Comparison of ENCODE assay signal across 1 cellular context in the genomic region with DNA sequence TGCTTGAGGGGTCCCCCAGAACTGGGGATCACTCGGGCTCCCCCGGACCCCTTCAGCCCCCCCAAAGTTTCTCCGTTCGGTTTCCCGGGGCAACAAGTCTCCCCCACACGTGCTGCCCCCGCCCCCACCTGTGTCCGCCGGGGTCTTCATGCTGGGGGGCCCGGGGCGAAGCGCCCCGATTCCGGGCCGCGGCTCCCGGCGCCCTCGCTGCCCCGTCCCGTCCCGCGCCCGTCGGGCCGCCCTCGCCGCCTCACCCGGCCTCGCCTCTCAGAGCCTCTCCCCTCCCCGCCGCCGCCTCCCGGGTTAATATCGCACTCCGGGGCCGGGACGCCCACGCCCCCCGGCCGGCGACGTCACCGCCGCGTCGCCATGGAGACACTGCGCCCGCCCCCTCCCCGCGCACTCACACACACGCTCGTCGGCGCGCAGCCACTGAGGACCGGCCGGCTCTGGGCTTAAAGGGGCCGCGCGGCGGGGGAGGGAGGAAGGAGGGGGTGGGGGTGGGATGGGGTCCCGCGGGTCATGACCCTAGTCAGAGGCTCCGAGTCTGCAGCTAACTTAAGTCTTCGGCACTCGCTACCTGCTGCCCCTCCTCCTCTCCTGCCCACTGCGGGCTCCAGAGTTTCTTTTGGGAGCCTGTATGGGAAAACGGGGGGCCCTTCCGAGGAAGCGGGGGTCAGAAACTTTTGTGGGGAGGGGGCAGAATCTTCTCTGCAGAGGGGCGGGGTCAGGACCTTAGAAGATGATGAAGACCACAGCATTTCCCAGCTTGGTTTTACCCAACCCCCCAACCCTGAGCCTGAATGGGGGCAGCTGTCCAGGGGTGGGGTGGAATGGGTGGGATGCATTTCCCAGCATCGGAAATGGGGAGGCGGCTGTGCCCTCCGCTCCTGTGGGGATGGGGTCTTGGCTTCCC.
TF ChIP-seq lines count a peak whose summit lies in the region.

A gene (minus strand): TSS at position 279 of the 916 bp plus-strand sequence. CDS start 129 bp downstream, at position 150.

TF ChIP-seq in K562, 482 proteins besides CTCF, POLR2A, EP300 and RAD21 (continued from another document and continues in another):
- TF ChIP-seq, protein P1, sequence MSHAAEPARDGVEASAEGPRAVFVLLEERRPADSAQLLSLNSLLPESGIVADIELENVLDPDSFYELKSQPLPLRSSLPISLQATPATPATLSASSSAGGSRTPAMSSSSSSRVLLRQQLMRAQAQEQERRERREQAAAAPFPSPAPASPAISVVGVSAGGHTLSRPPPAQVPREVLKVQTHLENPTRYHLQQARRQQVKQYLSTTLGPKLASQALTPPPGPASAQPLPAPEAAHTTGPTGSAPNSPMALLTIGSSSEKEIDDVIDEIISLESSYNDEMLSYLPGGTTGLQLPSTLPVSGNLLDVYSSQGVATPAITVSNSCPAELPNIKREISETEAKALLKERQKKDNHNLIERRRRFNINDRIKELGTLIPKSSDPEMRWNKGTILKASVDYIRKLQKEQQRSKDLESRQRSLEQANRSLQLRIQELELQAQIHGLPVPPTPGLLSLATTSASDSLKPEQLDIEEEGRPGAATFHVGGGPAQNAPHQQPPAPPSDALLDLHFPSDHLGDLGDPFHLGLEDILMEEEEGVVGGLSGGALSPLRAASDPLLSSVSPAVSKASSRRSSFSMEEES (CRISPR knock-in tag; IDR thresholded peaks at IDR 0.05), result no peak
- TF ChIP-seq, protein P2, sequence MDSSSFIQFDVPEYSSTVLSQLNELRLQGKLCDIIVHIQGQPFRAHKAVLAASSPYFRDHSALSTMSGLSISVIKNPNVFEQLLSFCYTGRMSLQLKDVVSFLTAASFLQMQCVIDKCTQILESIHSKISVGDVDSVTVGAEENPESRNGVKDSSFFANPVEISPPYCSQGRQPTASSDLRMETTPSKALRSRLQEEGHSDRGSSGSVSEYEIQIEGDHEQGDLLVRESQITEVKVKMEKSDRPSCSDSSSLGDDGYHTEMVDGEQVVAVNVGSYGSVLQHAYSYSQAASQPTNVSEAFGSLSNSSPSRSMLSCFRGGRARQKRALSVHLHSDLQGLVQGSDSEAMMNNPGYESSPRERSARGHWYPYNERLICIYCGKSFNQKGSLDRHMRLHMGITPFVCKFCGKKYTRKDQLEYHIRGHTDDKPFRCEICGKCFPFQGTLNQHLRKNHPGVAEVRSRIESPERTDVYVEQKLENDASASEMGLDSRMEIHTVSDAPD (CRISPR knock-in tag; IDR thresholded peaks at IDR 0.05), result no peak
- TF ChIP-seq RBM14 (IDR thresholded peaks at IDR 0.05; ENCODE audit: borderline replicate concordance, insufficient read depth, low read depth, low read length), result no peak
- TF ChIP-seq, protein P3, sequence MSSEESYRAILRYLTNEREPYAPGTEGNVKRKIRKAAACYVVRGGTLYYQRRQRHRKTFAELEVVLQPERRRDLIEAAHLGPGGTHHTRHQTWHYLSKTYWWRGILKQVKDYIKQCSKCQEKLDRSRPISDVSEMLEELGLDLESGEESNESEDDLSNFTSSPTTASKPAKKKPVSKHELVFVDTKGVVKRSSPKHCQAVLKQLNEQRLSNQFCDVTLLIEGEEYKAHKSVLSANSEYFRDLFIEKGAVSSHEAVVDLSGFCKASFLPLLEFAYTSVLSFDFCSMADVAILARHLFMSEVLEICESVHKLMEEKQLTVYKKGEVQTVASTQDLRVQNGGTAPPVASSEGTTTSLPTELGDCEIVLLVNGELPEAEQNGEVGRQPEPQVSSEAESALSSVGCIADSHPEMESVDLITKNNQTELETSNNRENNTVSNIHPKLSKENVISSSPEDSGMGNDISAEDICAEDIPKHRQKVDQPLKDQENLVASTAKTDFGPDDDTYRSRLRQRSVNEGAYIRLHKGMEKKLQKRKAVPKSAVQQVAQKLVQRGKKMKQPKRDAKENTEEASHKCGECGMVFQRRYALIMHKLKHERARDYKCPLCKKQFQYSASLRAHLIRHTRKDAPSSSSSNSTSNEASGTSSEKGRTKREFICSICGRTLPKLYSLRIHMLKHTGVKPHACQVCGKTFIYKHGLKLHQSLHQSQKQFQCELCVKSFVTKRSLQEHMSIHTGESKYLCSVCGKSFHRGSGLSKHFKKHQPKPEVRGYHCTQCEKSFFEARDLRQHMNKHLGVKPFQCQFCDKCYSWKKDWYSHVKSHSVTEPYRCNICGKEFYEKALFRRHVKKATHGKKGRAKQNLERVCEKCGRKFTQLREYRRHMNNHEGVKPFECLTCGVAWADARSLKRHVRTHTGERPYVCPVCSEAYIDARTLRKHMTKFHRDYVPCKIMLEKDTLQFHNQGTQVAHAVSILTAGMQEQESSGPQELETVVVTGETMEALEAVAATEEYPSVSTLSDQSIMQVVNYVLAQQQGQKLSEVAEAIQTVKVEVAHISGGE (CRISPR knock-in tag; IDR thresholded peaks at IDR 0.05), result no peak
- TF ChIP-seq PHF21A (IDR thresholded peaks at IDR 0.05; ENCODE audit: borderline replicate concordance, low read depth), result no peak
- TF ChIP-seq SMARCB1 (IDR thresholded peaks at IDR 0.05; ENCODE audit: insufficient read length, low read depth), result no peak
- TF ChIP-seq, protein P4, sequence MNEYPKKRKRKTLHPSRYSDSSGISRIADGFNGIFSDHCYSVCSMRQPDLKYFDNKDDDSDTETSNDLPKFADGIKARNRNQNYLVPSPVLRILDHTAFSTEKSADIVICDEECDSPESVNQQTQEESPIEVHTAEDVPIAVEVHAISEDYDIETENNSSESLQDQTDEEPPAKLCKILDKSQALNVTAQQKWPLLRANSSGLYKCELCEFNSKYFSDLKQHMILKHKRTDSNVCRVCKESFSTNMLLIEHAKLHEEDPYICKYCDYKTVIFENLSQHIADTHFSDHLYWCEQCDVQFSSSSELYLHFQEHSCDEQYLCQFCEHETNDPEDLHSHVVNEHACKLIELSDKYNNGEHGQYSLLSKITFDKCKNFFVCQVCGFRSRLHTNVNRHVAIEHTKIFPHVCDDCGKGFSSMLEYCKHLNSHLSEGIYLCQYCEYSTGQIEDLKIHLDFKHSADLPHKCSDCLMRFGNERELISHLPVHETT (CRISPR knock-in tag; conservative IDR thresholded peaks at IDR 0.05 in 1 of 2, IDR thresholded peaks at IDR 0.05 in 1 of 2), result peak in 1 of 2 experiments; percentile 40; a peak in 1 of 4 replicates
- TF ChIP-seq PCBP1 (IDR thresholded peaks at IDR 0.05; ENCODE audit: low read depth, low read length, poor library complexity, severe bottlenecking), result peak; percentile 31
- TF ChIP-seq CEBPB (tag; IDR thresholded peaks at IDR 0.05), result no peak
- 0 out of 2 replicates have a peak, but pooled peaks have one; percentile 47 for TF ChIP-seq ZNF232 (CRISPR knock-in tag; IDR thresholded peaks at IDR 0.05)
- TF ChIP-seq ZNF408 (CRISPR knock-in tag; IDR thresholded peaks at IDR 0.05; ENCODE audit: low read depth), result no peak
- no peak for TF ChIP-seq POLR2AphosphoS2 (IDR thresholded peaks at IDR 0.05; ENCODE audit: low read length)
- TF ChIP-seq ZEB2 (IDR thresholded peaks at IDR 0.05), result no peak
- TF ChIP-seq, protein P5, sequence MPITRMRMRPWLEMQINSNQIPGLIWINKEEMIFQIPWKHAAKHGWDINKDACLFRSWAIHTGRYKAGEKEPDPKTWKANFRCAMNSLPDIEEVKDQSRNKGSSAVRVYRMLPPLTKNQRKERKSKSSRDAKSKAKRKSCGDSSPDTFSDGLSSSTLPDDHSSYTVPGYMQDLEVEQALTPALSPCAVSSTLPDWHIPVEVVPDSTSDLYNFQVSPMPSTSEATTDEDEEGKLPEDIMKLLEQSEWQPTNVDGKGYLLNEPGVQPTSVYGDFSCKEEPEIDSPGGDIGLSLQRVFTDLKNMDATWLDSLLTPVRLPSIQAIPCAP (CRISPR knock-in tag; IDR thresholded peaks at IDR 0.05; ENCODE audit: borderline replicate concordance), result no peak
- no peak for TF ChIP-seq HDAC2 (IDR thresholded peaks at IDR 0.05)
- TF ChIP-seq, protein P6, sequence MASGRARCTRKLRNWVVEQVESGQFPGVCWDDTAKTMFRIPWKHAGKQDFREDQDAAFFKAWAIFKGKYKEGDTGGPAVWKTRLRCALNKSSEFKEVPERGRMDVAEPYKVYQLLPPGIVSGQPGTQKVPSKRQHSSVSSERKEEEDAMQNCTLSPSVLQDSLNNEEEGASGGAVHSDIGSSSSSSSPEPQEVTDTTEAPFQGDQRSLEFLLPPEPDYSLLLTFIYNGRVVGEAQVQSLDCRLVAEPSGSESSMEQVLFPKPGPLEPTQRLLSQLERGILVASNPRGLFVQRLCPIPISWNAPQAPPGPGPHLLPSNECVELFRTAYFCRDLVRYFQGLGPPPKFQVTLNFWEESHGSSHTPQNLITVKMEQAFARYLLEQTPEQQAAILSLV (tag; IDR thresholded peaks at IDR 0.05), result no peak
- TF ChIP-seq FOXJ3 (CRISPR knock-in tag; IDR thresholded peaks at IDR 0.05), result no peak
- no peak for TF ChIP-seq NBN (IDR thresholded peaks at IDR 0.05; ENCODE audit: low read depth)
- TF ChIP-seq SOX6 (IDR thresholded peaks at IDR 0.05), result peak; percentile 16; the same call in 1 of the 2 replicates
- TF ChIP-seq ZNF184 (CRISPR knock-in tag; IDR thresholded peaks at IDR 0.05), result no peak
- no peak for TF ChIP-seq CBFB (CRISPR knock-in tag; IDR thresholded peaks at IDR 0.05)
- no peak for TF ChIP-seq LEF1 (IDR thresholded peaks at IDR 0.05)
- peak; percentile 63 for TF ChIP-seq ZFX (CRISPR knock-in tag; IDR thresholded peaks at IDR 0.05)
- TF ChIP-seq HMG20B (CRISPR knock-in tag; IDR thresholded peaks at IDR 0.05), result no peak
- TF ChIP-seq, protein P7, sequence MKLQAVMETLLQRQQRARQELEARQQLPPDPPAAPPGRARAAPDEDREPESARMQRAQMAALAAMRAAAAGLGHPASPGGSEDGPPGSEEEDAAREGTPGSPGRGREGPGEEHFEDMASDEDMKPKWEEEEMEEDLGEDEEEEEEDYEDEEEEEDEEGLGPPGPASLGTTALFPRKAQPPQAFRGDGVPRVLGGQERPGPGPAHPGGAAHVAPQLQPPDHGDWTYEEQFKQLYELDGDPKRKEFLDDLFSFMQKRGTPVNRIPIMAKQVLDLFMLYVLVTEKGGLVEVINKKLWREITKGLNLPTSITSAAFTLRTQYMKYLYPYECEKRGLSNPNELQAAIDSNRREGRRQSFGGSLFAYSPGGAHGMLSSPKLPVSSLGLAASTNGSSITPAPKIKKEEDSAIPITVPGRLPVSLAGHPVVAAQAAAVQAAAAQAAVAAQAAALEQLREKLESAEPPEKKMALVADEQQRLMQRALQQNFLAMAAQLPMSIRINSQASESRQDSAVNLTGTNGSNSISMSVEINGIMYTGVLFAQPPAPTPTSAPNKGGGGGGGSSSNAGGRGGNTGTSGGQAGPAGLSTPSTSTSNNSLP (IDR thresholded peaks at IDR 0.05; ENCODE audit: borderline replicate concordance, low read depth, low read length), result no peak
- TF ChIP-seq, protein P8, sequence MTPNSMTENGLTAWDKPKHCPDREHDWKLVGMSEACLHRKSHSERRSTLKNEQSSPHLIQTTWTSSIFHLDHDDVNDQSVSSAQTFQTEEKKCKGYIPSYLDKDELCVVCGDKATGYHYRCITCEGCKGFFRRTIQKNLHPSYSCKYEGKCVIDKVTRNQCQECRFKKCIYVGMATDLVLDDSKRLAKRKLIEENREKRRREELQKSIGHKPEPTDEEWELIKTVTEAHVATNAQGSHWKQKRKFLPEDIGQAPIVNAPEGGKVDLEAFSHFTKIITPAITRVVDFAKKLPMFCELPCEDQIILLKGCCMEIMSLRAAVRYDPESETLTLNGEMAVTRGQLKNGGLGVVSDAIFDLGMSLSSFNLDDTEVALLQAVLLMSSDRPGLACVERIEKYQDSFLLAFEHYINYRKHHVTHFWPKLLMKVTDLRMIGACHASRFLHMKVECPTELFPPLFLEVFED (CRISPR knock-in tag; conservative IDR thresholded peaks at IDR 0.05), result no peak
- TF ChIP-seq WHSC1 (IDR thresholded peaks at IDR 0.05; ENCODE audit: low read length), result no peak
- TF ChIP-seq SAP30 (IDR thresholded peaks at IDR 0.05; ENCODE audit: borderline replicate concordance, insufficient read depth, low read depth, low read length, poor library complexity, severe bottlenecking), result peak; percentile 29
- TF ChIP-seq KAT2B (IDR thresholded peaks at IDR 0.05; ENCODE audit: low read depth, low read length), result no peak
- TF ChIP-seq MTA1 (IDR thresholded peaks at IDR 0.05; ENCODE audit: borderline replicate concordance), result no peak
- no peak for TF ChIP-seq ZNF121 (CRISPR knock-in tag; conservative IDR thresholded peaks at IDR 0.05)
- TF ChIP-seq BRF1 (IDR thresholded peaks at IDR 0.05; ENCODE audit: borderline replicate concordance, extremely low read depth, insufficient read length), result no peak
- no peak for TF ChIP-seq FOS (IDR thresholded peaks at IDR 0.05; ENCODE audit: extremely low read depth, insufficient read length)
- TF ChIP-seq ZNF589 (CRISPR knock-in tag; IDR thresholded peaks at IDR 0.05; ENCODE audit: low read depth), result no peak
- TF ChIP-seq, protein P9, sequence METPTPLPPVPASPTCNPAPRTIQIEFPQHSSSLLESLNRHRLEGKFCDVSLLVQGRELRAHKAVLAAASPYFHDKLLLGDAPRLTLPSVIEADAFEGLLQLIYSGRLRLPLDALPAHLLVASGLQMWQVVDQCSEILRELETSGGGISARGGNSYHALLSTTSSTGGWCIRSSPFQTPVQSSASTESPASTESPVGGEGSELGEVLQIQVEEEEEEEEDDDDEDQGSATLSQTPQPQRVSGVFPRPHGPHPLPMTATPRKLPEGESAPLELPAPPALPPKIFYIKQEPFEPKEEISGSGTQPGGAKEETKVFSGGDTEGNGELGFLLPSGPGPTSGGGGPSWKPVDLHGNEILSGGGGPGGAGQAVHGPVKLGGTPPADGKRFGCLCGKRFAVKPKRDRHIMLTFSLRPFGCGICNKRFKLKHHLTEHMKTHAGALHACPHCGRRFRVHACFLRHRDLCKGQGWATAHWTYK (CRISPR knock-in tag; IDR thresholded peaks at IDR 0.05), result no peak
- no peak for TF ChIP-seq ZNF644 (tag; IDR thresholded peaks at IDR 0.05; ENCODE audit: low read depth)
- no peak for TF ChIP-seq DNMT1 (IDR thresholded peaks at IDR 0.05)
- no peak for TF ChIP-seq ZNF24 (IDR thresholded peaks at IDR 0.05)
- no peak for TF ChIP-seq GTF2A2 (tag; IDR thresholded peaks at IDR 0.05)
- no peak for TF ChIP-seq IFI16 (CRISPR knock-in tag; IDR thresholded peaks at IDR 0.05)
- TF ChIP-seq, protein P10, sequence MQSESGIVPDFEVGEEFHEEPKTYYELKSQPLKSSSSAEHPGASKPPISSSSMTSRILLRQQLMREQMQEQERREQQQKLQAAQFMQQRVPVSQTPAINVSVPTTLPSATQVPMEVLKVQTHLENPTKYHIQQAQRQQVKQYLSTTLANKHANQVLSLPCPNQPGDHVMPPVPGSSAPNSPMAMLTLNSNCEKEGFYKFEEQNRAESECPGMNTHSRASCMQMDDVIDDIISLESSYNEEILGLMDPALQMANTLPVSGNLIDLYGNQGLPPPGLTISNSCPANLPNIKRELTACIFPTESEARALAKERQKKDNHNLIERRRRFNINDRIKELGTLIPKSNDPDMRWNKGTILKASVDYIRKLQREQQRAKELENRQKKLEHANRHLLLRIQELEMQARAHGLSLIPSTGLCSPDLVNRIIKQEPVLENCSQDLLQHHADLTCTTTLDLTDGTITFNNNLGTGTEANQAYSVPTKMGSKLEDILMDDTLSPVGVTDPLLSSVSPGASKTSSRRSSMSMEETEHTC (IDR thresholded peaks at IDR 0.05), result no peak
- no peak for TF ChIP-seq KAT7 (CRISPR knock-in tag; IDR thresholded peaks at IDR 0.05; ENCODE audit: borderline replicate concordance)
- TF ChIP-seq CREM (IDR thresholded peaks at IDR 0.05; ENCODE audit: low read depth), result peak; percentile 95
- TF ChIP-seq ZNF347 (CRISPR knock-in tag; IDR thresholded peaks at IDR 0.05; ENCODE audit: low read depth), result no peak
